ENCODE assay signal across 11 cellular contexts in genomic region chr6:11218827-11219826, GRCh38. TPM values are rescaled to one million over a fixed set of nuclear protein-coding genes. Genes with fewer than 3 reads are reported as not detected.
DNase-seq lines count a peak whose midpoint lies in the region; ATAC-seq and TF ChIP-seq lines count a peak whose summit lies in the region.
"Had no signal": no experiment of that assay in that cellular context is flagged by ENCODE, and none has a peak within 500 bp of the region (broad histone marks: within the 10 kb centered on the region; RNA-seq: fewer than 3 reads in every experiment).

No MANE protein-coding gene starts in this region.

- H3K27me3 ChIP-seq in heart left ventricle, result no peaks in the 10 kb centered on the region
- no peaks in the 10 kb centered on the region for H3K27me3 ChIP-seq in WERI-Rb-1 (ENCODE audit: insufficient read depth, low read depth, severe bottlenecking)
- H3K27me3 ChIP-seq: foreskin keratinocyte had no signal

- peaks cover 4 to 100% (median 73%) of the 10 kb centered on the region in 12 donors for H3K4me1 ChIP-seq in heart left ventricle

- CTCF ChIA-PET in WTC11 (lab: Charles Lee), result no interaction called here

- no peak for TF ChIP-seq CTCF in CD14-positive monocyte (IDR thresholded peaks at IDR 0.05)
- no peak for TF ChIP-seq CTCF in WTC11 (IDR thresholded peaks at IDR 0.05)
- peak in 1 of 12 donors; percentile 18 for TF ChIP-seq CTCF in heart left ventricle (IDR thresholded peaks at IDR 0.05)
- TF ChIP-seq CTCF in WERI-Rb-1 (IDR thresholded peaks at IDR 0.05; ENCODE audit: low read depth, low read length), result no peak

- intact Hi-C loops in CD14-positive monocyte (cut with micrococcal nuclease) (no loop called here), heart left ventricle (cut with DNase I) (loop anchor here in 3 of 10 donors (2.0 to 10.0 kb wide), 3 partner anchors 47 to 146 kb away; no protein-coding TSS in a partner anchor)

- peaks cover 50% of the 10 kb centered on the region for H3K4me1 Mint-ChIP-seq in CD14-positive monocyte
- peaks cover 60% of the 10 kb centered on the region for H3K4me1 Mint-ChIP-seq in WTC11

- ATAC-seq in WTC11, result no peak
- ATAC-seq in heart left ventricle, result peak; percentile 73 to 92 (median 82)
- no peak for ATAC-seq in GM19324 (IDR thresholded peaks at IDR 0.05; ENCODE audit: low FRiP score, unreplicated experiment)
- no peak for ATAC-seq in HG03139 (IDR thresholded peaks at IDR 0.05; ENCODE audit: unreplicated experiment)
- ATAC-seq: foreskin keratinocyte had no signal

- H3K36me3 ChIP-seq in heart left ventricle (peaks cover 0 to 14% (median 0%) of the 10 kb centered on the region in 9 donors), WERI-Rb-1 (no peaks in the 10 kb centered on the region)

- peak in 1 of 2 donors; percentile 44 for TF ChIP-seq POLR2A in heart left ventricle (IDR thresholded peaks at IDR 0.05)

- H3K27ac ChIP-seq in heart left ventricle, result peak overlapping the region; percentile 7 to 93 (median 82)
- no peak overlapping the region for H3K27ac ChIP-seq in WERI-Rb-1
- H3K27ac ChIP-seq: foreskin keratinocyte had no signal

- DNase-seq in CD14-positive monocyte (ENCODE audit: low spot score), result peak; percentile 72
- no peak for DNase-seq in WTC11 (ENCODE audit: low spot score)
- DNase-seq in heart left ventricle, result peak in 4 of 5 donors; percentile 74 to 85 (median 81)
- DNase-seq in pons (ENCODE audit: low spot score), result peak; percentile 75
- no peak for DNase-seq in NCI-H748 treated with DMSO at 0.1 percent for 48 hours (lab: John Stamatoyannopoulos, UW)
- no peak for DNase-seq in WERI-Rb-1
- DNase-seq: DMS79 treated with DMSO at 0.1 percent for 48 hours, foreskin keratinocyte, NCI-H82 had no signal

- H3K4me3 ChIP-seq in heart left ventricle (peak overlapping the region in 6 of 12 donors; percentile 0 to 17 (median 2)), WERI-Rb-1 (ENCODE audit: low read depth, low read length) (no peak overlapping the region)

- H3K9me3 Mint-ChIP-seq in CD14-positive monocyte, result peaks cover 0 to 2% (median 0%) of the 10 kb centered on the region in 7 donors
- no peaks in the 10 kb centered on the region for H3K9me3 Mint-ChIP-seq in WTC11

- POLR2A ChIA-PET in WTC11 (lab: Charles Lee), result interaction anchor here (1.0 kb wide), 1 partner anchor 13 kb away, joined by 3 read pairs; the partner anchor contains the start of gene NEDD9

- H3K4me3 Mint-ChIP-seq in CD14-positive monocyte, result peak overlapping the region; percentile 45 to 76
- no peak overlapping the region for H3K4me3 Mint-ChIP-seq in WTC11

- 29 to 41% (median 33%) methylated on average over 15 of the region's 15 CpGs for WGBS in heart left ventricle, 4 donors

- H3K36me3 Mint-ChIP-seq in CD14-positive monocyte (peaks cover 65 to 71% of the 10 kb centered on the region in 2 donors), WTC11 (no peaks in the 10 kb centered on the region)

- H3K27ac Mint-ChIP-seq in CD14-positive monocyte (peak overlapping the region; percentile 82 to 96 (median 92)), WTC11 (no peak overlapping the region)

- no peaks in the 10 kb centered on the region for H3K9me3 ChIP-seq in heart left ventricle
- no peaks in the 10 kb centered on the region for H3K9me3 ChIP-seq in WERI-Rb-1 (ENCODE audit: severe bottlenecking)

- H3K27me3 Mint-ChIP-seq in CD14-positive monocyte (ENCODE audit: low read depth in 3 of 3) (peaks cover 0 to 3% (median 2%) of the 10 kb centered on the region in 3 donors), WTC11 (ENCODE audit: low read depth) (no peaks in the 10 kb centered on the region)

TF ChIP-seq in WTC11, 78 proteins besides CTCF, POLR2A, EP300 and RAD21:
- TF ChIP-seq GABPB1 (CRISPR knock-in tag; IDR thresholded peaks at IDR 0.05) (peak; percentile 81), NFATC4 (CRISPR knock-in tag; IDR thresholded peaks at IDR 0.05) (no peak)

RNA-seq across cellular contexts. Expression of gene NEDD9, which starts 13.3 kb away (rescaled TPM):
- polyA plus RNA-seq in CD14-positive monocyte (10 to 100 TPM; 18.2 to 33.0 TPM), heart left ventricle (10 to 100 TPM; 13.4 to 21.2 TPM)
- total RNA-seq in WTC11 (2021) (7.0 to 9.8 TPM (median 8.3 TPM) in 3 replicates), heart left ventricle (10 to 100 TPM; 10.2 to 55.7 (median 20.9) TPM)

Comparison
In these comparisons a context has a peak if more than half of its experiments do, and no peak if none do; other contexts are left out.
1. DNase-seq: peak in CD14-positive monocyte (single experiment), heart left ventricle (4 of 5) and pons (single experiment); none in WTC11 (single experiment), NCI-H748 treated with DMSO at 0.1 percent for 48 hours (single experiment) and WERI-Rb-1 (single experiment).
2. ATAC-seq: peak in heart left ventricle (4 of 4); none in WTC11 (single experiment), GM19324 (single experiment) and HG03139 (single experiment).